22 cellular contexts compared by ENCODE assay signal in genomic region chr7:100832281-100832633, GRCh38.
"Had no signal": no experiment of that assay in that cellular context is flagged by ENCODE, and none has a peak within 500 bp of the region (broad histone marks: within the 10 kb centered on the region; RNA-seq: fewer than 3 reads in every experiment).

No MANE protein-coding gene starts in this region.

- H3K27ac ChIP-seq: adrenal gland, breast epithelium, VCaP had no signal

- H3K36me3 ChIP-seq: adrenal gland, breast epithelium had no signal

- ATAC-seq: activated CD4-positive, CD25-positive, alpha-beta regulatory T cell treated with anti-CD3 and anti-CD28 coated beads, Interleukin-2, amount 50 U/mL, for 24 hours; activated CD8-positive, alpha-beta T cell treated with anti-CD3 and anti-CD28 coated beads for 36 hours; PC-3 had no signal

- H3K27ac Mint-ChIP-seq: activated CD8-positive, alpha-beta T cell treated with anti-CD3 and anti-CD28 coated beads for 36 hours; activated naive CD8-positive, alpha-beta T cell treated with anti-CD3 and anti-CD28 coated beads, Interleukin-2, amount 10 ng/mL, durations not matched to agents 7 days and 5 days had no signal

- H3K27me3 ChIP-seq: adrenal gland, breast epithelium had no signal

- H3K9me3 Mint-ChIP-seq: activated CD8-positive, alpha-beta T cell treated with anti-CD3 and anti-CD28 coated beads for 36 hours; activated naive CD8-positive, alpha-beta T cell treated with anti-CD3 and anti-CD28 coated beads, Interleukin-2, amount 10 ng/mL, durations not matched to agents 7 days and 5 days had no signal

- H3K4me3 ChIP-seq: adrenal gland, breast epithelium, SK-N-MC had no signal

- H3K4me3 Mint-ChIP-seq: activated CD8-positive, alpha-beta T cell treated with anti-CD3 and anti-CD28 coated beads for 36 hours; activated naive CD8-positive, alpha-beta T cell treated with anti-CD3 and anti-CD28 coated beads, Interleukin-2, amount 10 ng/mL, durations not matched to agents 7 days and 5 days had no signal

- DNase-seq: activated CD4-positive, alpha-beta T cell treated with anti-CD3 and anti-CD28 coated beads for 4 hours; activated CD8-positive, alpha-beta memory T cell treated with anti-CD3 and anti-CD28 coated beads, Interleukin-2, amount 50 U/mL, for 4 hours; activated CD8-positive, alpha-beta T cell treated with anti-CD3 and anti-CD28 coated beads for 36 hours; activated naive CD4-positive, alpha-beta T cell treated with anti-CD3 and anti-CD28 coated beads, Interleukin-2, amount 50 U/mL, for 16 hours; activated naive CD8-positive, alpha-beta T cell treated with anti-CD3 and anti-CD28 coated beads, Interleukin-2, amount 10 ng/mL, durations not matched to agents 7 days and 5 days; adrenal gland; anterior cingulate cortex; IMR-90; Kasumi-1; KBM-7; NCI-H146; NCI-H187 treated with DMSO at 0.1 percent for 48 hours; NCI-H2081 treated with DMSO at 0.1 percent for 48 hours; NCI-H446; NCI-H524; PC-3; SHP77 treated with DMSO at 0.1 percent for 48 hours; T-helper 1 cell had no signal

- H3K9me3 ChIP-seq: adrenal gland, breast epithelium had no signal
